ENCODE assay signal across 8 cellular contexts in the genomic region with DNA sequence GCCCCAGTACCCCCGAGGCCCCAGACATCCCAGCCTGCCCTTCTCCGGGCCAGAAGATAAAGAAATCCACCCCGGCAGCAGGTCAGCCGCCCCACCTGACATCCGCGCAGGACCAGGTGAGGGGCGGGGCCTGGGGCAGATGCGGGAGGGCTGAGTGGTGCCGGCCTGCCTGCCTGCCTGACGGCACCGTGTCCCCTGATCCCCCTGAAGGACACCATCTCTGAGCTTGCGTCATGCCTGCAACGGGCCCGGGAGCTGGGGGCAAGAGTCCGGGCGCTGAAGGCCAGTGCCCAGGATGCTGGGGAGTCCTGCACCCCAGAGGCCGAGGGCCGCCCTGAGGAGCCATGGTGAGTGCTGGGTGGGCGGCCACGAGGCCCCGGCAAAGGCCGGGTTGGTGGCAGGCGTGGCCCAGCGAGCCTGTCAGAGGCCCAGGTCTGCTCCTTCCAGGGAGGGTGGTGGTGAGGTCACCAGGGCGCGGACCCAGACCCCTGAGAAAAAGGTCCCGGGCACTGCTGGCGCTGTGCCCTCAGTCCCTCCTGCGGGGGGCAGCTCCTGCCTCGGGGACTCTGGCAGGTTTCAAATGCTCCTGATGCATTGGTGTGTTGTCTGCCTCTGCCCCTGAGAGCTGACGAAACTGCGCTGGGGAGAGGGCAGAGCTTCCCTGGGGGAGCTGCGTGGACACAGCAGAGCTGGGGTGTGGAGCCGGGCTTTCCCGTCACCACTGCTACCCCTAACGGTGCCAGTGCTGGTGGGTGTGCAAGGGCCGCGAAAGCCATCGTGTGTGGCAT. TPM values are rescaled to one million over a fixed set of nuclear protein-coding genes. Genes with fewer than 3 reads are reported as not detected.
DNase-seq lines count a peak whose midpoint lies in the region; ATAC-seq, FAIRE-seq and TF ChIP-seq lines count a peak whose summit lies in the region.

No MANE protein-coding gene starts in this region.

- peaks cover 64% of the 10 kb centered on the region for H3F3A ChIP-seq in PC-9 (ENCODE audit: insufficient read depth, low read depth)

- no TSS peak for BruUV-seq in PC-9 (replicated peaks; lab: Mats Ljungman, UMichigan)

- 29% methylated on average over 39 of the region's 39 CpGs for WGBS in heart right ventricle, 2 donors
- WGBS in heart left ventricle, 4 donors, result 29 to 54% (median 42%) methylated on average over 24 to 39 of the region's 39 CpGs
- 21 to 29% methylated on average over 35 to 39 of the region's 39 CpGs for WGBS in pancreas, 2 donors

- no peaks in the 10 kb centered on the region for H3K9me2 ChIP-seq in PC-9 (ENCODE audit: insufficient read depth)

- H3K4me2 ChIP-seq in PC-9, result peak overlapping the region; percentile 100

- peak overlapping the region in 1 of 2 donors; percentile 51 for H3K9ac ChIP-seq in duodenal mucosa (ENCODE audit: low read depth in 1 of 2, low read length in 2 of 2)

- CTCF ChIA-PET in PC-9 (lab: Charles Lee), result interaction anchor here (0.6 to 1.0 kb wide), 2 partner anchors 67 to 81 kb away, joined by 3 to 8 read pairs; no protein-coding TSS in a partner anchor

- TF ChIP-seq POLR2A in heart left ventricle (IDR thresholded peaks at IDR 0.05), result no peak

- H2AFZ ChIP-seq in PC-9, result no peak overlapping the region

- H3K27ac ChIP-seq in heart right ventricle, result no peak overlapping the region
- no peak overlapping the region for H3K27ac ChIP-seq in heart left ventricle
- no peak overlapping the region for H3K27ac ChIP-seq in PC-9
- no peak overlapping the region for H3K27ac ChIP-seq in duodenal mucosa (ENCODE audit: low read depth, low read length)
- no peak overlapping the region for H3K27ac ChIP-seq in pancreas

- intact Hi-C loops in heart right ventricle (cut with DNase I) (no loop called here), heart left ventricle (cut with DNase I) (no loop called here), PC-9 (cut with micrococcal nuclease; ENCODE audit: unreplicated experiment) (loop anchor here (5.0 kb wide), 1 partner anchor 67 kb away; no protein-coding TSS in a partner anchor), pancreas (cut with DNase I) (no loop called here)

- H3K4me1 ChIP-seq in heart right ventricle (peaks cover 0 to 34% (median 15%) of the 10 kb centered on the region in 9 donors), heart left ventricle (peaks cover 0 to 34% (median 11%) of the 10 kb centered on the region in 12 donors), PC-9 (replicated peaks; ENCODE audit: insufficient read depth) (peaks cover 21% of the 10 kb centered on the region), duodenal mucosa (ENCODE audit: control insufficient read depth in 1 of 2, insufficient read depth in 2 of 2, low read length in 2 of 2) (peaks cover 6 to 13% of the 10 kb centered on the region in 2 donors), pancreas (peaks cover 0 to 8% (median 6%) of the 10 kb centered on the region in 3 donors)

- H3K4me3 ChIP-seq in heart right ventricle, result peak overlapping the region in 6 of 10 donors; percentile 64 to 83 (median 72)
- peak overlapping the region in 6 of 12 donors; percentile 10 to 84 (median 74) for H3K4me3 ChIP-seq in heart left ventricle
- H3K4me3 ChIP-seq in PC-9, result peak overlapping the region; percentile 82
- H3K4me3 ChIP-seq in duodenal mucosa (ENCODE audit: low read depth in 1 of 2, low read length in 2 of 2), result peak overlapping the region; percentile 22 to 53
- H3K4me3 ChIP-seq in pancreas, result peak overlapping the region in 1 of 4 donors; percentile 68

- H3K36me3 ChIP-seq in heart right ventricle (peaks cover 0 to 29% (median 0%) of the 10 kb centered on the region in 9 donors), heart left ventricle (peaks cover 0 to 24% (median 4%) of the 10 kb centered on the region in 9 donors), PC-9 (ENCODE audit: low read depth) (peaks cover 7% of the 10 kb centered on the region; the same call in 1 of the 2 replicates), duodenal mucosa (ENCODE audit: control insufficient read depth in 1 of 2, insufficient read depth in 2 of 2, low read length in 2 of 2) (peaks cover 8 to 25% of the 10 kb centered on the region in 2 donors), pancreas (no peaks in the 10 kb centered on the region)

- H3K27me3 ChIP-seq in heart right ventricle, result no peaks in the 10 kb centered on the region
- no peaks in the 10 kb centered on the region for H3K27me3 ChIP-seq in heart left ventricle
- H3K27me3 ChIP-seq in PC-9 (ENCODE audit: insufficient read depth, low read depth), result no peaks in the 10 kb centered on the region
- no peaks in the 10 kb centered on the region for H3K27me3 ChIP-seq in duodenal mucosa (ENCODE audit: control insufficient read depth in 1 of 2, insufficient read depth in 2 of 2, low read length in 2 of 2)
- no peaks in the 10 kb centered on the region for H3K27me3 ChIP-seq in pancreas

- POLR2A ChIA-PET in PC-9 (lab: Charles Lee; ENCODE audit: unreplicated experiment), result interaction anchor here (0.6 kb wide), 2 partner anchors 42 to 67 kb away, joined by 3 to 5 read pairs; no protein-coding TSS in a partner anchor

- DNase-seq in heart right ventricle (no peak), heart left ventricle (no peak), PC-9 (peak in 1 of 2 experiments; percentile 71), pancreas (peak in 3 of 6 donors; percentile 46 to 84 (median 67))

- TF ChIP-seq CTCF in heart right ventricle (IDR thresholded peaks at IDR 0.05) (no peak), heart left ventricle (IDR thresholded peaks at IDR 0.05) (no peak), PC-9 (conservative IDR thresholded peaks at IDR 0.05) (no peak), pancreas (IDR thresholded peaks at IDR 0.05) (no peak)

- H4K20me1 ChIP-seq in PC-9 (ENCODE audit: insufficient read depth), result peaks cover 28% of the 10 kb centered on the region

- H3K9me3 ChIP-seq in heart right ventricle (no peaks in the 10 kb centered on the region), heart left ventricle (no peaks in the 10 kb centered on the region), PC-9 (ENCODE audit: insufficient read depth, low read depth) (no peaks in the 10 kb centered on the region), duodenal mucosa (ENCODE audit: control insufficient read depth in 1 of 2, low read length in 2 of 2) (no peaks in the 10 kb centered on the region), pancreas (no peaks in the 10 kb centered on the region)

- no peak for FAIRE-seq in pancreas (lab: Jason Lieb, UNC)

- H3K79me2 ChIP-seq in PC-9 (ENCODE audit: low read depth), result peaks cover 32% of the 10 kb centered on the region

- peak in 2 of 8 donors; percentile 1 to 9 for ATAC-seq in heart right ventricle
- ATAC-seq in heart left ventricle, result no peak
- peak in 3 of 4 donors; percentile 15 to 21 (median 17) for ATAC-seq in pancreas
- ATAC-seq in HG02610 (IDR thresholded peaks at IDR 0.05; ENCODE audit: unreplicated experiment), result no peak
- ATAC-seq in HG02885 (IDR thresholded peaks at IDR 0.05; ENCODE audit: poor library complexity, unreplicated experiment), result no peak
- ATAC-seq in GM18519 (IDR thresholded peaks at IDR 0.05; ENCODE audit: low FRiP score, unreplicated experiment), result no peak

RNA-seq across cellular contexts. Expression of gene CDT1, which starts 1.2 kb away (rescaled TPM):
- total RNA-seq in heart right ventricle (1 to 10 TPM in 4 of 10 donors, under 1 TPM in 6; 0.21 to 2.6 (median 0.58) TPM), heart left ventricle (1 to 10 TPM in 4 of 9 donors, under 1 TPM in 5; 0.23 to 6.1 (median 0.70) TPM), PC-9 (2021) (73.2 and 95.4 TPM in 2 replicates), pancreas (1 to 10 TPM in 4 of 6 donors, under 1 TPM in 2; 0.12 to 1.8 (median 1.4) TPM)
- polyA plus RNA-seq in heart right ventricle (under 1 TPM; 0.15 to 0.22 TPM), heart left ventricle (under 1 TPM; 0.19 to 0.40 TPM), pancreas (under 1 TPM; 0.30 to 0.35 TPM)

RNA-seq across cellular contexts. Expression of gene APRT, which starts 7.0 kb away (rescaled TPM):
- total RNA-seq in heart right ventricle (10 to 100 TPM; 20.8 to 58.0 (median 35.4) TPM), heart left ventricle (10 to 100 TPM; 26.6 to 75.8 (median 44.2) TPM), PC-9 (2021) (213 and 226 TPM in 2 replicates), pancreas (10 to 100 TPM; 38.8 to 85.4 (median 61.6) TPM)
- polyA plus RNA-seq in heart right ventricle (100 to 1,000 TPM in 1 of 2 donors, 10 to 100 TPM in 1; 68.4 to 166 TPM), heart left ventricle (100 to 1,000 TPM in 1 of 2 donors, 10 to 100 TPM in 1; 62.6 to 129 TPM), pancreas (10 to 100 TPM; 82.7 to 88.2 TPM)

RNA-seq across cellular contexts. Expression of gene PIEZO1, which starts 19.7 kb away (rescaled TPM):
- total RNA-seq in heart right ventricle (10 to 100 TPM; 12.3 to 38.0 (median 16.4) TPM), heart left ventricle (10 to 100 TPM; 14.2 to 59.7 (median 19.7) TPM), PC-9 (2021) (391 and 426 TPM in 2 replicates), pancreas (10 to 100 TPM; 16.3 to 72.0 (median 23.9) TPM)
- polyA plus RNA-seq in heart right ventricle (10 to 100 TPM; 51.3 to 78.2 TPM), heart left ventricle (10 to 100 TPM; 31.2 to 45.0 TPM), pancreas (100 to 1,000 TPM; 189 to 255 TPM)

RNA-seq across cellular contexts. Expression of gene GALNS, which starts 52.0 kb away (rescaled TPM):
- total RNA-seq in heart right ventricle (10 to 100 TPM; 11.5 to 18.7 (median 13.8) TPM), heart left ventricle (10 to 100 TPM; 10.7 to 22.7 (median 13.3) TPM), PC-9 (2021) (62.3 and 75.7 TPM in 2 replicates), pancreas (10 to 100 TPM in 2 of 6 donors, 1 to 10 TPM in 4; 5.7 to 19.2 (median 7.2) TPM)
- polyA plus RNA-seq in heart right ventricle (10 to 100 TPM; 13.3 to 17.6 TPM), heart left ventricle (10 to 100 TPM; 14.1 to 16.4 TPM), pancreas (10 to 100 TPM; 18.0 to 26.1 TPM)

RNA-seq across cellular contexts. Expression of gene TRAPPC2L, which starts 52.2 kb away (rescaled TPM):
- total RNA-seq in heart right ventricle (10 to 100 TPM; 44.5 to 58.0 (median 50.9) TPM), heart left ventricle (10 to 100 TPM; 20.3 to 65.7 (median 44.2) TPM), PC-9 (2021) (82.6 and 101 TPM in 2 replicates), pancreas (10 to 100 TPM; 16.0 to 35.5 (median 23.0) TPM)
- polyA plus RNA-seq in heart right ventricle (10 to 100 TPM; 37.5 to 63.3 TPM), heart left ventricle (10 to 100 TPM; 30.3 to 51.3 TPM), pancreas (10 to 100 TPM; 49.2 to 55.2 TPM)

Comparison
In these comparisons a context has a peak if more than half of its experiments do, and no peak if none do; other contexts are left out.
1. ATAC-seq: peak in pancreas (3 of 4); none in heart left ventricle (0 of 4), HG02610 (single experiment), HG02885 (single experiment) and GM18519 (single experiment).
2. RNA of gene CDT1, which starts 1.2 kb away (total RNA-seq): 73.2 to 95.4 TPM in PC-9; 0.12 to 1.8 TPM in pancreas, 0.21 to 2.6 TPM in heart right ventricle and 0.23 to 6.1 TPM in heart left ventricle; every median in the first group is over 10 times any median in the second.